ENCODE assay signal across 14 cellular contexts in the genomic region with DNA sequence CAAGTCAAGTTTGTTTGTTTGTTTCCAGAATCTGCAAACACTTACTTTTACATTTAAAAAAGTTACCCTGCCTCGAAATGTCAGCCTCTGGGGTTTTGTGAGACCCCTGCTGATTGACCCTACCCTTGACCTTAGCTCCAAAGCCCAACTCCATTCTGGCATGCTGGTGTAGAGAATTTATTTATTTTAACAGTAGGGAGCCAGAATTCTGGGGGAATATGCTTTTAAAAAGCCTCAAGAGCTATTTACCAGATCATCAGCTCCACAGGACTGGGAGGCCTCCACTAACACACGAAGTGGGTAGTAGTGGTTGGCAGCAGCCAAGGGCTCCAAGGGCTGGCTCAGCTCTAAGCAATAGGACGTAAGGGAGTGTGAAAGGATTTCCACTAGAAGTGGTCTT. TPM values are rescaled to one million over a fixed set of nuclear protein-coding genes. Genes with fewer than 3 reads are reported as not detected.
DNase-seq lines count a peak whose midpoint lies in the region; TF ChIP-seq lines count a peak whose summit lies in the region.
"Had no signal": no experiment of that assay in that cellular context is flagged by ENCODE, and none has a peak within 500 bp of the region (broad histone marks: within the 10 kb centered on the region; RNA-seq: fewer than 3 reads in every experiment).

No MANE protein-coding gene starts in this region.

- no peaks in the 10 kb centered on the region for H3K9me3 ChIP-seq in WERI-Rb-1 (ENCODE audit: severe bottlenecking)
- H3K9me3 ChIP-seq: MG63, SJSA1 had no signal

- H3K27ac ChIP-seq in WERI-Rb-1, result no peak overlapping the region
- H3K27ac ChIP-seq: PC-9, SJSA1 had no signal

- DNase-seq in H7 (peak; percentile 34), NCI-H1092 treated with DMSO at 0.1 percent for 48 hours (lab: John Stamatoyannopoulos, UW) (peak; percentile 41), choroid plexus epithelial cell (ENCODE audit: low read depth) (peak; percentile 48), smooth muscle cell of the brain vasculature (ENCODE audit: low read depth, low spot score) (peak; percentile 51), T-helper 1 cell (no peak), hepatic stellate cell (ENCODE audit: low spot score) (no peak), WERI-Rb-1 (no peak)
- DNase-seq: CD4-positive, CD25-positive, alpha-beta regulatory T cell; EL; MG63; NCI-H1105 treated with DMSO at 0.1 percent for 48 hours; NCI-H524 treated with DMSO at 0.1 percent for 48 hours; PC-9 had no signal

- H3K27me3 ChIP-seq in H7 (ENCODE audit: control insufficient read depth, insufficient read depth, low read length) (peaks cover 45% of the 10 kb centered on the region), WERI-Rb-1 (ENCODE audit: insufficient read depth, low read depth, severe bottlenecking) (no peaks in the 10 kb centered on the region)
- H3K27me3 ChIP-seq: MG63 had no signal

- H3K36me3 ChIP-seq in H7 (replicated peaks; ENCODE audit: control insufficient read depth, insufficient read depth, low read length), result no peaks in the 10 kb centered on the region
- H3K36me3 ChIP-seq in WERI-Rb-1, result no peaks in the 10 kb centered on the region
- H3K36me3 ChIP-seq: MG63, SJSA1 had no signal

- TF ChIP-seq CTCF in choroid plexus epithelial cell (conservative IDR thresholded peaks at IDR 0.05; ENCODE audit: low read depth, low read length) (no peak), WERI-Rb-1 (IDR thresholded peaks at IDR 0.05; ENCODE audit: low read depth, low read length) (no peak)

- H3K4me3 ChIP-seq in H7 (ENCODE audit: insufficient read depth, low read depth, low read length), result no peak overlapping the region
- no peak overlapping the region for H3K4me3 ChIP-seq in choroid plexus epithelial cell (ENCODE audit: low read depth, low read length)
- no peak overlapping the region for H3K4me3 ChIP-seq in WERI-Rb-1 (ENCODE audit: low read depth, low read length)
- H3K4me3 ChIP-seq: MG63, PC-9, SJSA1 had no signal

RNA-seq across cellular contexts. Expression of gene GREB1L, which starts 23.2 kb away (rescaled TPM):
- 0.03 TPM in 1 of 2 replicates, not detected in the other for total RNA-seq in H7 (2014; rRNA removed; shearing (Covaris generic))
- total RNA-seq: CD4-positive, CD25-positive, alpha-beta regulatory T cell had no signal

Comparison
In these comparisons a context has a peak if more than half of its experiments do, and no peak if none do; other contexts are left out.
1. DNase-seq: peak in H7 (single experiment), NCI-H1092 treated with DMSO at 0.1 percent for 48 hours (single experiment), choroid plexus epithelial cell (single experiment) and smooth muscle cell of the brain vasculature (single experiment); none in T-helper 1 cell (0 of 5), hepatic stellate cell (single experiment) and WERI-Rb-1 (single experiment).